Comparison of ENCODE assay signal across 1 cellular context in genomic region chr19:38441660-38442348, GRCh38.
TF ChIP-seq lines count a peak whose summit lies in the region.

No MANE protein-coding gene starts in this region.

TF ChIP-seq in GM12878, 131 proteins besides CTCF, POLR2A, EP300 and RAD21:
- TF ChIP-seq SMAD5 (IDR thresholded peaks at IDR 0.05; ENCODE audit: low read depth) (no peak), MLLT1 (IDR thresholded peaks at IDR 0.05) (no peak), SMC3 (IDR thresholded peaks at IDR 0.05; ENCODE audit: borderline replicate concordance, low read length) (peak; percentile 43; the same call in 1 of the 2 replicates), NR2F1 (conservative IDR thresholded peaks at IDR 0.05) (0 out of 2 replicates have a peak, but pooled peaks have one; percentile 22), PKNOX1 (IDR thresholded peaks at IDR 0.05) (no peak), ZNF217 (IDR thresholded peaks at IDR 0.05) (no peak)
- TF ChIP-seq, protein P1, sequence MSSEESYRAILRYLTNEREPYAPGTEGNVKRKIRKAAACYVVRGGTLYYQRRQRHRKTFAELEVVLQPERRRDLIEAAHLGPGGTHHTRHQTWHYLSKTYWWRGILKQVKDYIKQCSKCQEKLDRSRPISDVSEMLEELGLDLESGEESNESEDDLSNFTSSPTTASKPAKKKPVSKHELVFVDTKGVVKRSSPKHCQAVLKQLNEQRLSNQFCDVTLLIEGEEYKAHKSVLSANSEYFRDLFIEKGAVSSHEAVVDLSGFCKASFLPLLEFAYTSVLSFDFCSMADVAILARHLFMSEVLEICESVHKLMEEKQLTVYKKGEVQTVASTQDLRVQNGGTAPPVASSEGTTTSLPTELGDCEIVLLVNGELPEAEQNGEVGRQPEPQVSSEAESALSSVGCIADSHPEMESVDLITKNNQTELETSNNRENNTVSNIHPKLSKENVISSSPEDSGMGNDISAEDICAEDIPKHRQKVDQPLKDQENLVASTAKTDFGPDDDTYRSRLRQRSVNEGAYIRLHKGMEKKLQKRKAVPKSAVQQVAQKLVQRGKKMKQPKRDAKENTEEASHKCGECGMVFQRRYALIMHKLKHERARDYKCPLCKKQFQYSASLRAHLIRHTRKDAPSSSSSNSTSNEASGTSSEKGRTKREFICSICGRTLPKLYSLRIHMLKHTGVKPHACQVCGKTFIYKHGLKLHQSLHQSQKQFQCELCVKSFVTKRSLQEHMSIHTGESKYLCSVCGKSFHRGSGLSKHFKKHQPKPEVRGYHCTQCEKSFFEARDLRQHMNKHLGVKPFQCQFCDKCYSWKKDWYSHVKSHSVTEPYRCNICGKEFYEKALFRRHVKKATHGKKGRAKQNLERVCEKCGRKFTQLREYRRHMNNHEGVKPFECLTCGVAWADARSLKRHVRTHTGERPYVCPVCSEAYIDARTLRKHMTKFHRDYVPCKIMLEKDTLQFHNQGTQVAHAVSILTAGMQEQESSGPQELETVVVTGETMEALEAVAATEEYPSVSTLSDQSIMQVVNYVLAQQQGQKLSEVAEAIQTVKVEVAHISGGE (CRISPR knock-in tag; IDR thresholded peaks at IDR 0.05): no peak
